In the genomic region with DNA sequence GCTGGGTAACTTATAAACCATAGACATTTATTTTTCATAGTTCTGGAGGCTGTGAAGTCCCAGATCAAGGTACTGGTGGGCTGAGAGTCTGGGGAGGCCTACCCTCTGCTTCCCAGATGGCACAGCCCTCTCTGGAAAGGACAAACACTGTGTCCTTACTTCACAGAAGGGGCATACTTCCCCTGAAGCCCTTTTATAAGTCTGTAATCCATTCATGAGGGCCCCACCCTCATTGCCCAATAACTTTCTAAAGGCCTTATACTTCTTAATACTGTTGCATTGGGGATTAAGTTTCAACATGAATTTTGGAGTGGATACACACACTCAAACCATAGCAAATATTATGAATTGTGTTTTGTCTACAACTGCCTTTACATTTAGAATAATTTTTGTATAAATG, we compare ENCODE assay signal across 22 cellular contexts.
"Had no signal": no experiment of that assay in that cellular context is flagged by ENCODE, and none has a peak within 500 bp of the region (broad histone marks: within the 10 kb centered on the region; RNA-seq: fewer than 3 reads in every experiment).

No MANE protein-coding gene starts in this region.

- H3K27me3 ChIP-seq: MG63 had no signal

- H3K9me3 ChIP-seq: MG63, SK-N-SH had no signal

- H3K4me2 ChIP-seq: SK-N-SH had no signal

- H3K9ac ChIP-seq: SK-N-SH had no signal

- DNase-seq: IMR-90, Karpas-422, KG1, MG63, NCI-H1092, NCI-H1105 treated with DMSO at 0.1 percent for 48 hours, NCI-H1417 treated with DMSO at 0.1 percent for 48 hours, NCI-H146, NCI-H1694 treated with DMSO at 0.1 percent for 48 hours, NCI-H2029, NCI-H2081 treated with DMSO at 0.1 percent for 48 hours, NCI-H2171, NCI-H226, NCI-H446, NCI-H510A, NCI-H524 treated with DMSO at 0.1 percent for 48 hours, NCI-H69, NCI-H774, SHP77, SK-N-SH, SW 1271 had no signal

- H3K4me3 ChIP-seq: MG63 had no signal

- H3K9me2 ChIP-seq: SK-N-SH had no signal

- H3K27ac ChIP-seq: RWPE1 had no signal
